In genomic region chr6:35833534-35833933, GRCh38 we compare ENCODE assay signal across 21 cellular contexts. TPM values are rescaled to one million over a fixed set of nuclear protein-coding genes. Genes with fewer than 3 reads are reported as not detected.
DNase-seq lines count a peak whose midpoint lies in the region; ATAC-seq and TF ChIP-seq lines count a peak whose summit lies in the region.
"Had no signal": no experiment of that assay in that cellular context is flagged by ENCODE, and none has a peak within 500 bp of the region (broad histone marks: within the 10 kb centered on the region; RNA-seq: fewer than 3 reads in every experiment).

No MANE protein-coding gene starts in this region.

- ATAC-seq in lower lobe of right lung: no peak
- ATAC-seq: activated CD8-positive, alpha-beta T cell treated with anti-CD3 and anti-CD28 coated beads for 36 hours; activated T-cell treated with anti-CD3 and anti-CD28 coated beads, Interleukin-2, amount 50 U/mL, for 72 hours; foreskin keratinocyte; Panc1; pancreas had no signal

- H3K27ac ChIP-seq in lower lobe of right lung: no peak overlapping the region
- H3K27ac ChIP-seq: foreskin keratinocyte, pancreas, suprapubic skin had no signal

- peaks cover 53% of the 10 kb centered on the region for H3K36me3 ChIP-seq in lower lobe of right lung
- H3K36me3 ChIP-seq: pancreas had no signal

- TF ChIP-seq CTCF in fibroblast of pulmonary artery (IDR thresholded peaks at IDR 0.05; ENCODE audit: low read length, missing control alignments) (no peak), lower lobe of right lung (IDR thresholded peaks at IDR 0.05) (no peak)

- H3K4me1 ChIP-seq in lower lobe of right lung: no peaks in the 10 kb centered on the region
- H3K4me1 ChIP-seq: foreskin keratinocyte, suprapubic skin had no signal

- no peak overlapping the region for H3K4me3 ChIP-seq in fibroblast of pulmonary artery (replicated peaks; ENCODE audit: low read depth, low read length)
- no peak overlapping the region for H3K4me3 ChIP-seq in lower lobe of right lung
- H3K4me3 ChIP-seq: pancreas, suprapubic skin had no signal

- no peaks in the 10 kb centered on the region for H3K27me3 ChIP-seq in lower lobe of right lung (ENCODE audit: low read depth)
- H3K27me3 ChIP-seq: foreskin keratinocyte, pancreas, suprapubic skin had no signal

- DNase-seq in AML-193 (lab: John Stamatoyannopoulos, UW): peak; percentile 86 to 87
- DNase-seq in HCEC 1CT: peak; percentile 39
- DNase-seq in SKM-1 treated with dmso at 0.1 percent for 144 hours (lab: John Stamatoyannopoulos, UW; ENCODE audit: unreplicated experiment): peak; percentile 51
- DNase-seq in fibroblast of pulmonary artery (ENCODE audit: low read depth): peak; percentile 6
- DNase-seq in NCI-H526 (lab: John Stamatoyannopoulos, UW): no peak
- no peak for DNase-seq in lower lobe of right lung
- DNase-seq in NCI-H69 (lab: John Stamatoyannopoulos, UW): no peak
- DNase-seq in EL: no peak
- DNase-seq: activated CD8-positive, alpha-beta T cell treated with anti-CD3 and anti-CD28 coated beads for 36 hours; activated T-cell treated with anti-CD3 and anti-CD28 coated beads, Interleukin-2, amount 50 U/mL, for 72 hours; caudate nucleus; DMS153; effector memory CD4-positive, alpha-beta T cell; NCI-H1930; NCI-H524; pancreas; stimulated activated CD4-positive, alpha-beta T cell treated with anti-CD3 and anti-CD28 coated beads, Interleukin-4, amount 100 ng/mL, for 1 hour had no signal

- H3K9me3 ChIP-seq in lower lobe of right lung: no peaks in the 10 kb centered on the region
- H3K9me3 ChIP-seq: pancreas, suprapubic skin had no signal

- intact Hi-C loops in lower lobe of right lung (cut with DNase I): no loop called here

RNA-seq across cellular contexts. Expression of gene LHFPL5, which starts 28.4 kb away (rescaled TPM):
- total RNA-seq in lower lobe of right lung: not detected
- total RNA-seq: activated CD8-positive, alpha-beta T cell treated with anti-CD3 and anti-CD28 coated beads for 36 hours; activated T-cell treated with anti-CD3 and anti-CD28 coated beads, Interleukin-2, amount 50 U/mL, for 72 hours; B cell; foreskin keratinocyte; suprapubic skin had no signal

RNA-seq across cellular contexts. Expression of gene CLPS, which starts 36.4 kb away (rescaled TPM):
- not detected for total RNA-seq in lower lobe of right lung
- total RNA-seq: activated CD8-positive, alpha-beta T cell treated with anti-CD3 and anti-CD28 coated beads for 36 hours; activated T-cell treated with anti-CD3 and anti-CD28 coated beads, Interleukin-2, amount 50 U/mL, for 72 hours; B cell; foreskin keratinocyte; suprapubic skin had no signal

RNA-seq across cellular contexts. Expression of gene CLPSL1, which starts 52.7 kb away (rescaled TPM):
- not detected for total RNA-seq in lower lobe of right lung
- total RNA-seq: activated CD8-positive, alpha-beta T cell treated with anti-CD3 and anti-CD28 coated beads for 36 hours; activated T-cell treated with anti-CD3 and anti-CD28 coated beads, Interleukin-2, amount 50 U/mL, for 72 hours; B cell; foreskin keratinocyte; suprapubic skin had no signal

RNA-seq across cellular contexts. Expression of gene CLPSL2, which starts 57.1 kb away (rescaled TPM):
- not detected for total RNA-seq in lower lobe of right lung
- total RNA-seq: activated CD8-positive, alpha-beta T cell treated with anti-CD3 and anti-CD28 coated beads for 36 hours; activated T-cell treated with anti-CD3 and anti-CD28 coated beads, Interleukin-2, amount 50 U/mL, for 72 hours; B cell; foreskin keratinocyte; suprapubic skin had no signal

Comparison
In these comparisons a context has a peak if more than half of its experiments do, and no peak if none do; other contexts are left out.
1. DNase-seq: peak in AML-193 (2 of 2), HCEC 1CT (single experiment), SKM-1 treated with dmso at 0.1 percent for 144 hours (single experiment) and fibroblast of pulmonary artery (single experiment); none in NCI-H526 (0 of 2), lower lobe of right lung (single experiment), NCI-H69 (single experiment) and EL (single experiment).